Comparison of ENCODE assay signal across 8 cellular contexts in the genomic region with DNA sequence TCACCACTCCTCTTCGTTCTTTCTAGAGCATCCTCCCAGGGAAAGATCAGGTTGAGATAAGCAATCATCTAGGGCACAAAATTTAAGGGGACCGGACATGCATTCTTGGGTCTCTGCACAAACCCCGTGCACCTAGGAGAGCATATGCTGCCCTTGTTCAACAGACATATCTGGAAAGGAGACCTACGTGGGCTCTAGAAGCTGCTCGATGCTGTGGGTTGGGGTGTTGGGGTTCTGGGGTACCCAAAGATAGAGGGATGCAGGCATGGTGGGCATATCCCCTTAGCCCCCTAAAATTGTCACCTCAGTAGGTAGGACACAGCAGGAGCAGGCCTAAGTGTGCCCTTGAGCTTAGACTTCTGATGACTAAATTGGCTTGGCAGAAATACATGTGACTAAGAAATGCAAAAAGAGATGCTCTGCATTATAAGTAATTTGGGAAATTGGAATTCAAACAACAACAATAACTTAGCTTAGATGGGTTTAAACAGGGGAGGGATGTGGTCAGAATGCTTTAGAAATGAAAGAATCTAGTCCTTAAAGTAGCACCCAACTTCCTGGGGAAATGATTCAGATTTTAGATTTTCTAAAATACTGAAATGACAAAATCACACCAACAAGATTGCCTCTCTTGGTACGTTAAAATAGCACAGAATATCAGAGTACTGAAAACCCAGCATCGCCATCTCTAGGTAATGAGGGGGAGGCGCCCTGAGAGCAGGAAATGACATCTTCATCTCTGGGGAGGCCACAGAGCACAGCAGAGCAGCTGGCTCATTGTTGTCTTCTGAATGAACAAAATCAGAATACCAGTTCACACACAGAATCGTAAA.
DNase-seq lines count a peak whose midpoint lies in the region; ATAC-seq lines count a peak whose summit lies in the region.

No MANE protein-coding gene starts in this region.

- peak; percentile 94 for ATAC-seq in HG03025 (IDR thresholded peaks at IDR 0.05; ENCODE audit: low FRiP score, unreplicated experiment)
- peak; percentile 96 for ATAC-seq in stimulated activated naive CD8-positive, alpha-beta T cell treated with anti-CD3 and anti-CD28 coated beads, Interleukin-15, Interleukin-2, amounts not matched to agents 100 U/mL and 50 U/mL, for 24 hours

- DNase-seq in NCI-H510A treated with DMSO at 0.1 percent for 48 hours (lab: John Stamatoyannopoulos, UW) (peak; percentile 31), NCI-H510A (lab: John Stamatoyannopoulos, UW) (no peak), T-helper 2 cell (peak in 3 of 5 experiments; percentile 11 to 95 (median 25)), fibroblast of gingiva (ENCODE audit: low read depth) (peak; percentile 30), T1000 (lab: John Stamatoyannopoulos, UW) (no peak), NCI-H82 treated with DMSO at 0.1 percent for 48 hours (lab: John Stamatoyannopoulos, UW; ENCODE audit: unreplicated experiment) (no peak)
- DNase-seq in stimulated activated naive CD8-positive, alpha-beta T cell treated with anti-CD3 and anti-CD28 coated beads, Interleukin-15, Interleukin-2, amounts not matched to agents 100 U/mL and 50 U/mL, for 24 hours = peak; percentile 36

Comparison
In these comparisons a context has a peak if more than half of its experiments do, and no peak if none do; other contexts are left out.
1. DNase-seq: peak in NCI-H510A treated with DMSO at 0.1 percent for 48 hours (single experiment), T-helper 2 cell (3 of 5), fibroblast of gingiva (single experiment) and stimulated activated naive CD8-positive, alpha-beta T cell treated with anti-CD3 and anti-CD28 coated beads, Interleukin-15, Interleukin-2, amounts not matched to agents 100 U/mL and 50 U/mL, for 24 hours (single experiment); none in NCI-H510A (single experiment), T1000 (single experiment) and NCI-H82 treated with DMSO at 0.1 percent for 48 hours (single experiment).